In genomic region chr1:220873087-220873486, GRCh38 we compare ENCODE assay signal across 2 cellular contexts.
TF ChIP-seq lines count a peak whose summit lies in the region.

No MANE protein-coding gene starts in this region.

TF ChIP-seq in liver, 16 proteins besides CTCF, POLR2A, EP300 and RAD21:
- no peak for TF ChIP-seq JUND (IDR thresholded peaks at IDR 0.05)
- TF ChIP-seq ATF3 (IDR thresholded peaks at IDR 0.05) = no peak
- no peak for TF ChIP-seq HNF4A (conservative IDR thresholded peaks at IDR 0.05)
- no peak for TF ChIP-seq NR2F2 (IDR thresholded peaks at IDR 0.05)
- TF ChIP-seq SP1 (IDR thresholded peaks at IDR 0.05) = no peak
- no peak for TF ChIP-seq RXRA (IDR thresholded peaks at IDR 0.05)
- TF ChIP-seq HNF4G (IDR thresholded peaks at IDR 0.05) = no peak

TF ChIP-seq in HepG2, 621 proteins besides CTCF, POLR2A, EP300 and RAD21:
- TF ChIP-seq SRY (CRISPR knock-in tag; IDR thresholded peaks at IDR 0.05) = no peak
- no peak for TF ChIP-seq ZNF569 (CRISPR knock-in tag; IDR thresholded peaks at IDR 0.05; ENCODE audit: borderline replicate concordance)
- no peak for TF ChIP-seq TP53 (CRISPR knock-in tag; conservative IDR thresholded peaks at IDR 0.05)
- no peak for TF ChIP-seq ZNF567 (CRISPR knock-in tag; IDR thresholded peaks at IDR 0.05; ENCODE audit: borderline replicate concordance)
- no peak for TF ChIP-seq CENPX (CRISPR knock-in tag; IDR thresholded peaks at IDR 0.05)
- TF ChIP-seq TCF7L2 (IDR thresholded peaks at IDR 0.05; ENCODE audit: low read depth, low read length) = no peak
- no peak for TF ChIP-seq ZNF674 (CRISPR knock-in tag; IDR thresholded peaks at IDR 0.05; ENCODE audit: low read depth)
- no peak for TF ChIP-seq ZNF598 (CRISPR knock-in tag; IDR thresholded peaks at IDR 0.05; ENCODE audit: borderline replicate concordance)
- TF ChIP-seq ATRX (CRISPR knock-in tag; IDR thresholded peaks at IDR 0.05; ENCODE audit: borderline replicate concordance) = no peak
- no peak for TF ChIP-seq CSRNP2 (CRISPR knock-in tag; conservative IDR thresholded peaks at IDR 0.05; ENCODE audit: low read depth)
